ENCODE assay signal across 2 cellular contexts in the genomic region with DNA sequence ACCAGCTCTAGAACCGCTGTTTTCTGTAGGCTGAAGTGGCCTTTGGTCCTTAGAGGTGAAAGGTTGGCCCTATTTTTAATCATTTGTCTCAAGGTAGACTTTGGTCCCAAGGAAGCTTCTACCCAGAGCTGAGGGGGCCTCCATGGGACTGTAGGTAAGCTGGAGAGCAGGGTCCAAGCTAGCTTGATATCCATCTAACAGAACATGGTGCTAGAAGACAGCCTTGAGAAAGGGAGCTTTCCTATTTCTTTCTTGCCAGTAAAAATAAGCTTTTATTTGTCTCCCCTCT.
TF ChIP-seq lines count a peak whose summit lies in the region.

No MANE protein-coding gene starts in this region.

TF ChIP-seq in SK-N-SH, 30 proteins besides CTCF, POLR2A, EP300 and RAD21 (continued from another document):
- TF ChIP-seq RCOR1 (IDR thresholded peaks at IDR 0.05; ENCODE audit: low read length) (no peak), FOXJ3 (CRISPR knock-in tag; IDR thresholded peaks at IDR 0.05) (no peak), EZH2phosphoT487 (IDR thresholded peaks at IDR 0.05; ENCODE audit: borderline replicate concordance, low read depth) (no peak), MEF2A (IDR thresholded peaks at IDR 0.05; ENCODE audit: borderline replicate concordance, low read depth) (no peak)

TF ChIP-seq in SK-N-SH treated with all-trans-retinoic acid at 6 μM for 48 hours, 23 proteins besides CTCF, POLR2A, EP300 and RAD21 (continued from another document):
- TF ChIP-seq, protein P1, sequence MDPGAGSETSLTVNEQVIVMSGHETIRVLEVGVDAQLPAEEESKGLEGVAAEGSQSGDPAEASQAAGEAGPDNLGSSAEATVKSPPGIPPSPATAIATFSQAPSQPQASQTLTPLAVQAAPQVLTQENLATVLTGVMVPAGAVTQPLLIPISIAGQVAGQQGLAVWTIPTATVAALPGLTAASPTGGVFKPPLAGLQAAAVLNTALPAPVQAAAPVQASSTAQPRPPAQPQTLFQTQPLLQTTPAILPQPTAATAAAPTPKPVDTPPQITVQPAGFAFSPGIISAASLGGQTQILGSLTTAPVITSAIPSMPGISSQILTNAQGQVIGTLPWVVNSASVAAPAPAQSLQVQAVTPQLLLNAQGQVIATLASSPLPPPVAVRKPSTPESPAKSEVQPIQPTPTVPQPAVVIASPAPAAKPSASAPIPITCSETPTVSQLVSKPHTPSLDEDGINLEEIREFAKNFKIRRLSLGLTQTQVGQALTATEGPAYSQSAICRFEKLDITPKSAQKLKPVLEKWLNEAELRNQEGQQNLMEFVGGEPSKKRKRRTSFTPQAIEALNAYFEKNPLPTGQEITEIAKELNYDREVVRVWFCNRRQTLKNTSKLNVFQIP (CRISPR knock-in tag; IDR thresholded peaks at IDR 0.05; ENCODE audit: borderline replicate concordance, low read depth) = no peak
- TF ChIP-seq SNAI2 (CRISPR knock-in tag; IDR thresholded peaks at IDR 0.05) (no peak), CSDC2 (CRISPR knock-in tag; IDR thresholded peaks at IDR 0.05) (no peak), CSRNP3 (CRISPR knock-in tag; IDR thresholded peaks at IDR 0.05) (no peak), TCF4 (CRISPR knock-in tag; IDR thresholded peaks at IDR 0.05; ENCODE audit: borderline replicate concordance) (no peak), ZNF8 (CRISPR knock-in tag; IDR thresholded peaks at IDR 0.05) (no peak), ZNF70 (CRISPR knock-in tag; IDR thresholded peaks at IDR 0.05) (no peak), ISL1 (CRISPR knock-in tag; IDR thresholded peaks at IDR 0.05) (no peak), BACH2 (CRISPR knock-in tag; IDR thresholded peaks at IDR 0.05; ENCODE audit: borderline replicate concordance) (no peak)
- TF ChIP-seq, protein P2, sequence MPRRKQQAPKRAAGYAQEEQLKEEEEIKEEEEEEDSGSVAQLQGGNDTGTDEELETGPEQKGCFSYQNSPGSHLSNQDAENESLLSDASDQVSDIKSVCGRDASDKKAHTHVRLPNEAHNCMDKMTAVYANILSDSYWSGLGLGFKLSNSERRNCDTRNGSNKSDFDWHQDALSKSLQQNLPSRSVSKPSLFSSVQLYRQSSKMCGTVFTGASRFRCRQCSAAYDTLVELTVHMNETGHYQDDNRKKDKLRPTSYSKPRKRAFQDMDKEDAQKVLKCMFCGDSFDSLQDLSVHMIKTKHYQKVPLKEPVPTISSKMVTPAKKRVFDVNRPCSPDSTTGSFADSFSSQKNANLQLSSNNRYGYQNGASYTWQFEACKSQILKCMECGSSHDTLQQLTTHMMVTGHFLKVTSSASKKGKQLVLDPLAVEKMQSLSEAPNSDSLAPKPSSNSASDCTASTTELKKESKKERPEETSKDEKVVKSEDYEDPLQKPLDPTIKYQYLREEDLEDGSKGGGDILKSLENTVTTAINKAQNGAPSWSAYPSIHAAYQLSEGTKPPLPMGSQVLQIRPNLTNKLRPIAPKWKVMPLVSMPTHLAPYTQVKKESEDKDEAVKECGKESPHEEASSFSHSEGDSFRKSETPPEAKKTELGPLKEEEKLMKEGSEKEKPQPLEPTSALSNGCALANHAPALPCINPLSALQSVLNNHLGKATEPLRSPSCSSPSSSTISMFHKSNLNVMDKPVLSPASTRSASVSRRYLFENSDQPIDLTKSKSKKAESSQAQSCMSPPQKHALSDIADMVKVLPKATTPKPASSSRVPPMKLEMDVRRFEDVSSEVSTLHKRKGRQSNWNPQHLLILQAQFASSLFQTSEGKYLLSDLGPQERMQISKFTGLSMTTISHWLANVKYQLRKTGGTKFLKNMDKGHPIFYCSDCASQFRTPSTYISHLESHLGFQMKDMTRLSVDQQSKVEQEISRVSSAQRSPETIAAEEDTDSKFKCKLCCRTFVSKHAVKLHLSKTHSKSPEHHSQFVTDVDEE (CRISPR knock-in tag; IDR thresholded peaks at IDR 0.05) = no peak
